9 cellular contexts compared by ENCODE assay signal in the genomic region with DNA sequence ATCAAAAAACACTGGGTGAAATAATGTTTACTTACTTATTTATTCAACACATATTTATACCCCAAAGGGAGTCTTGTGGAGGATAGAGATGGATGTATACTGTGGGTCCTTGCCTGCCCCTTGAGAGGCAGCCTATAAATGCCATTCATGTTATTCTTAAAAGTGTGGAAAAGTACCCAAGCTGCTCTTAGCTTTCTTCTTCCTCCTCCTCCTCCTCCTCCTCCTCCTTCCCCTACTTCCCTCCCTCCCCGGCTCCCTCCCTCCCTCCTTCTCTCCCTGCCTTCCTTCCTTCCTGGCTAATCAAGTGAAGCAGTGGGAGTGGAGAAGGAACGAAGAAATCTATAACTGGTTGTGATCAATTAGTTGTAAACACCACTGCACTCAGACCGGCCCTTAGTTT. TPM values are rescaled to one million over a fixed set of nuclear protein-coding genes. Genes with fewer than 3 reads are reported as not detected.
DNase-seq lines count a peak whose midpoint lies in the region; ATAC-seq and TF ChIP-seq lines count a peak whose summit lies in the region.
"Had no signal": no experiment of that assay in that cellular context is flagged by ENCODE, and none has a peak within 500 bp of the region (broad histone marks: within the 10 kb centered on the region; RNA-seq: fewer than 3 reads in every experiment).

No MANE protein-coding gene starts in this region.

- DNase-seq in activated T-cell treated with anti-CD3 and anti-CD28 coated beads, Interleukin-2, amount 50 U/mL, for 24 hours = no peak
- DNase-seq in activated T-cell treated with anti-CD3 and anti-CD28 coated beads, Interleukin-2, amount 50 U/mL, for 1 hour = no peak
- DNase-seq in NCI-H69 (lab: John Stamatoyannopoulos, UW) (peak; percentile 35), adipocyte (ENCODE audit: low read depth) (no peak), neural crest cell (ENCODE audit: low read depth, low spot score) (no peak), NCI-H2081 (lab: John Stamatoyannopoulos, UW) (no peak), RKO (ENCODE audit: low spot score) (no peak)
- DNase-seq: stomach had no signal

- H3K9me3 Mint-ChIP-seq in activated T-cell treated with anti-CD3 and anti-CD28 coated beads, Interleukin-2, amount 50 U/mL, for 24 hours = no peaks in the 10 kb centered on the region
- no peaks in the 10 kb centered on the region for H3K9me3 Mint-ChIP-seq in neural crest cell

- no peaks in the 10 kb centered on the region for H3K36me3 ChIP-seq in adipocyte (ENCODE audit: control insufficient read depth, insufficient read depth, low read length, severe bottlenecking)
- H3K36me3 ChIP-seq: stomach had no signal

- peak overlapping the region; percentile 85 for H3K4me3 Mint-ChIP-seq in activated T-cell treated with anti-CD3 and anti-CD28 coated beads, Interleukin-2, amount 50 U/mL, for 24 hours
- peak overlapping the region; percentile 27 for H3K4me3 Mint-ChIP-seq in neural crest cell

- H3K4me1 ChIP-seq in adipocyte (ENCODE audit: control insufficient read depth, insufficient read depth, low read length) = peaks cover 6% of the 10 kb centered on the region

- no peaks in the 10 kb centered on the region for H3K27me3 ChIP-seq in adipocyte (replicated peaks; ENCODE audit: control insufficient read depth, insufficient read depth, low read length)
- H3K27me3 ChIP-seq: stomach had no signal

- H3K9ac ChIP-seq in adipocyte (ENCODE audit: low read length) = no peak overlapping the region

- H3K4me1 Mint-ChIP-seq in activated T-cell treated with anti-CD3 and anti-CD28 coated beads, Interleukin-2, amount 50 U/mL, for 24 hours (ENCODE audit: low read depth) = peaks cover 9% of the 10 kb centered on the region
- no peaks in the 10 kb centered on the region for H3K4me1 Mint-ChIP-seq in neural crest cell

- no peak for TF ChIP-seq CTCF in neural crest cell (conservative IDR thresholded peaks at IDR 0.05)

- H3K27ac Mint-ChIP-seq in activated T-cell treated with anti-CD3 and anti-CD28 coated beads, Interleukin-2, amount 50 U/mL, for 24 hours = no peak overlapping the region
- H3K27ac Mint-ChIP-seq in neural crest cell (ENCODE audit: unreplicated experiment) = no peak overlapping the region

- peak overlapping the region; percentile 85 for H3K4me3 ChIP-seq in adipocyte (ENCODE audit: low read length)

- ATAC-seq in GM21360 (IDR thresholded peaks at IDR 0.05; ENCODE audit: unreplicated experiment) = no peak

- H3K36me3 Mint-ChIP-seq in activated T-cell treated with anti-CD3 and anti-CD28 coated beads, Interleukin-2, amount 50 U/mL, for 24 hours (ENCODE audit: low read depth) = peaks cover 14% of the 10 kb centered on the region
- peaks cover 4% of the 10 kb centered on the region for H3K36me3 Mint-ChIP-seq in neural crest cell (ENCODE audit: low read depth)

- no peaks in the 10 kb centered on the region for H3K9me3 ChIP-seq in adipocyte (ENCODE audit: control insufficient read depth, low read length)
- H3K9me3 ChIP-seq: stomach had no signal

- no peaks in the 10 kb centered on the region for H3K27me3 Mint-ChIP-seq in activated T-cell treated with anti-CD3 and anti-CD28 coated beads, Interleukin-2, amount 50 U/mL, for 24 hours
- H3K27me3 Mint-ChIP-seq in neural crest cell (ENCODE audit: low read depth) = no peaks in the 10 kb centered on the region

RNA-seq across cellular contexts. Expression of a gene that starts 21.2 kb away (rescaled TPM):
- 117 and 118 TPM in 2 replicates for total RNA-seq in neural crest cell

RNA-seq across cellular contexts. Expression of a gene that starts 40.3 kb away (rescaled TPM):
- total RNA-seq in neural crest cell = 120 and 132 TPM in 2 replicates
